9 cellular contexts compared by ENCODE assay signal in the genomic region with DNA sequence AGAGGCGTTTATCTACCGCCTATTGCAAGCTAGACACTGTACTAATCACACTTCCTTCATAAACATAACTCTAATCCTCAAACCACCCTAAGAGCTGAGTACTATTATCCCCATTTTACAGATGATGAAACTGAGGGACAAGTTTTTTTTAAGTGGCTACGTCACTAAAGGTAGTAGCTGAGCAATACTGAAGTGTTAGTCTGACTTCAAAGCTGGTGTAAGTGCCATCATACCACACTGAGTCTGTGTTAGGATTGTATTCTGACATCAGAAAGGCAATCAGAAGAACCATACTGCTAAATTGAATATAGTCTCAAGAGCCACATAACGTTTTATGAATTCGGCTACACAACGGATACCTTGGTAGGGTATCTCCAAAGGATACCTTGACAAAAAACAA. TPM values are rescaled to one million over a fixed set of nuclear protein-coding genes. Genes with fewer than 3 reads are reported as not detected.
A peak's percentile ranks its signal among the peaks of the same experiment; 100 is the strongest.
DNase-seq lines count a peak whose midpoint lies in the region; ATAC-seq, FAIRE-seq and TF ChIP-seq lines count a peak whose summit lies in the region.
"Had no signal": no experiment of that assay in that cellular context is flagged by ENCODE, and none has a peak within 500 bp of the region (broad histone marks: within the 10 kb centered on the region; RNA-seq: fewer than 3 reads in every experiment).

No MANE protein-coding gene starts in this region.

- H3K27ac ChIP-seq in keratinocyte (ENCODE audit: control insufficient read depth, insufficient read depth, low read length) (no peak overlapping the region), small intestine (ENCODE audit: low read depth in 1 of 2, low read length in 1 of 2) (no peak overlapping the region)

- TF ChIP-seq CTCF in keratinocyte (optimal IDR thresholded peaks at IDR 0.05 in 1 of 3, IDR thresholded peaks at IDR 0.05 in 1 of 3, conservative IDR thresholded peaks at IDR 0.05 in 1 of 3; ENCODE audit: extremely low read depth in 1 of 3, insufficient read depth in 2 of 3, low read length in 3 of 3) = no peak
- TF ChIP-seq CTCF in type B pancreatic cell (conservative IDR thresholded peaks at IDR 0.05) = no peak

- DNase-seq in activated naive CD4-positive, alpha-beta T cell treated with Interleukin-2 at 50 U/mL for 16 hours = no peak
- DNase-seq in activated CD8-positive, alpha-beta T cell treated with anti-CD3 and anti-CD28 coated beads, Interleukin-2, amount 10 ng/mL, durations not matched to agents 7 days and 5 days = no peak
- DNase-seq in keratinocyte (ENCODE audit: low read depth, low spot score) (no peak), type B pancreatic cell (ENCODE audit: extremely low spot score, unreplicated experiment) (no peak), NCI-H128 (lab: John Stamatoyannopoulos, UW; ENCODE audit: unreplicated experiment) (no peak), mesenteric fat pad (ENCODE audit: low spot score) (no peak), small intestine (no peak)
- DNase-seq: SHP77 treated with DMSO at 0.1 percent for 48 hours had no signal

- peaks cover 45% of the 10 kb centered on the region for H3K4me1 Mint-ChIP-seq in activated naive CD4-positive, alpha-beta T cell treated with anti-CD3 and anti-CD28 coated beads, Interleukin-2, amount 50 U/mL, for 24 hours
- peaks cover 35% of the 10 kb centered on the region for H3K4me1 Mint-ChIP-seq in activated CD8-positive, alpha-beta T cell treated with anti-CD3 and anti-CD28 coated beads, Interleukin-2, amount 10 ng/mL, durations not matched to agents 7 days and 5 days (ENCODE audit: low read depth)
- H3K4me1 Mint-ChIP-seq in type B pancreatic cell (ENCODE audit: unreplicated experiment) = peaks cover 23% of the 10 kb centered on the region

- H3K4me1 ChIP-seq in keratinocyte (ENCODE audit: control insufficient read depth, extremely low read depth, insufficient read depth, low read length) (peaks cover 10% of the 10 kb centered on the region), small intestine (ENCODE audit: control insufficient read depth in 2 of 2, insufficient read depth in 1 of 2, low read depth in 1 of 2, low read length in 1 of 2) (peaks cover 5 to 7% of the 10 kb centered on the region in 2 donors)

- H3K27me3 Mint-ChIP-seq in activated naive CD4-positive, alpha-beta T cell treated with anti-CD3 and anti-CD28 coated beads, Interleukin-2, amount 50 U/mL, for 24 hours = no peaks in the 10 kb centered on the region
- H3K27me3 Mint-ChIP-seq in activated CD8-positive, alpha-beta T cell treated with anti-CD3 and anti-CD28 coated beads, Interleukin-2, amount 10 ng/mL, durations not matched to agents 7 days and 5 days (ENCODE audit: low read depth) = no peaks in the 10 kb centered on the region
- no peaks in the 10 kb centered on the region for H3K27me3 Mint-ChIP-seq in type B pancreatic cell

- no peaks in the 10 kb centered on the region for H4K20me1 ChIP-seq in keratinocyte (ENCODE audit: control insufficient read depth, extremely low read depth, insufficient read depth, low read length)

- whole genome bisulfite sequencing in small intestine, 3 donors = 53 to 63% (median 60%) methylated on average over 6 of the region's 6 CpGs

- ATAC-seq in activated CD8-positive, alpha-beta T cell treated with anti-CD3 and anti-CD28 coated beads, Interleukin-2, amount 10 ng/mL, durations not matched to agents 7 days and 5 days = no peak

- H3K9me3 Mint-ChIP-seq in activated naive CD4-positive, alpha-beta T cell treated with anti-CD3 and anti-CD28 coated beads, Interleukin-2, amount 50 U/mL, for 24 hours = no peaks in the 10 kb centered on the region
- H3K9me3 Mint-ChIP-seq in activated CD8-positive, alpha-beta T cell treated with anti-CD3 and anti-CD28 coated beads, Interleukin-2, amount 10 ng/mL, durations not matched to agents 7 days and 5 days (ENCODE audit: insufficient read depth) = no peaks in the 10 kb centered on the region
- peaks cover 4% of the 10 kb centered on the region for H3K9me3 Mint-ChIP-seq in type B pancreatic cell

- H2AFZ ChIP-seq in keratinocyte (ENCODE audit: control insufficient read depth, low read length) = no peak overlapping the region

- dilution Hi-C loops in keratinocyte (cut with MboI; ENCODE audit: extremely low pct_ligation_motif_present, low sequenced_read_pairs) = no loop called here

- H3K4me3 ChIP-seq in keratinocyte (ENCODE audit: control insufficient read depth in 2 of 3, extremely low read depth in 1 of 3, insufficient read depth in 2 of 3, low read depth in 1 of 3, low read length in 3 of 3) (peak overlapping the region; percentile 64 to 83 (median 81)), small intestine (ENCODE audit: low read depth in 1 of 2, low read length in 2 of 2) (peak overlapping the region in 1 of 2 donors; percentile 20)

- CTCF ChIA-PET in activated CD8-positive, alpha-beta T cell treated with anti-CD3 and anti-CD28 coated beads, Interleukin-2, amount 10 ng/mL, durations not matched to agents 7 days and 5 days (lab: Charles Lee) = interaction anchor here (0.8 to 3.6 kb wide), 2 partner anchors 32 to 145 kb away, joined by 3 to 12 read pairs; no protein-coding TSS in a partner anchor

- peak overlapping the region; percentile 97 for H3K4me3 Mint-ChIP-seq in activated naive CD4-positive, alpha-beta T cell treated with anti-CD3 and anti-CD28 coated beads, Interleukin-2, amount 50 U/mL, for 24 hours
- H3K4me3 Mint-ChIP-seq in activated CD8-positive, alpha-beta T cell treated with anti-CD3 and anti-CD28 coated beads, Interleukin-2, amount 10 ng/mL, durations not matched to agents 7 days and 5 days = peak overlapping the region; percentile 84
- H3K4me3 Mint-ChIP-seq in type B pancreatic cell = peak overlapping the region; percentile 98

- FAIRE-seq in keratinocyte (lab: Jason Lieb, UNC) (peak; percentile 13), small intestine (lab: Jason Lieb, UNC) (no peak)

- H3K9me3 ChIP-seq in keratinocyte (ENCODE audit: control insufficient read depth, low read depth, low read length) (no peaks in the 10 kb centered on the region), small intestine (ENCODE audit: control insufficient read depth, low read depth) (no peaks in the 10 kb centered on the region)

- peaks cover 60% of the 10 kb centered on the region for H3K79me2 ChIP-seq in keratinocyte (ENCODE audit: control insufficient read depth, insufficient read depth, low read length)

- H3K27me3 ChIP-seq in keratinocyte (ENCODE audit: control insufficient read depth, extremely low read depth, insufficient read depth, low read length) (no peaks in the 10 kb centered on the region), small intestine (ENCODE audit: control insufficient read depth in 2 of 2, insufficient read depth in 2 of 2, low read length in 2 of 2) (no peaks in the 10 kb centered on the region)

- POLR2A ChIA-PET in activated CD8-positive, alpha-beta T cell treated with anti-CD3 and anti-CD28 coated beads, Interleukin-2, amount 10 ng/mL, durations not matched to agents 7 days and 5 days (lab: Charles Lee) = interaction anchor here (2.7 to 2.9 kb wide), 3 partner anchors 9 to 32 kb away, joined by 13 to 48 read pairs (median 26); no protein-coding TSS in a partner anchor

- no peaks in the 10 kb centered on the region for H3K36me3 Mint-ChIP-seq in activated naive CD4-positive, alpha-beta T cell treated with anti-CD3 and anti-CD28 coated beads, Interleukin-2, amount 50 U/mL, for 24 hours
- peaks cover 8% of the 10 kb centered on the region for H3K36me3 Mint-ChIP-seq in activated CD8-positive, alpha-beta T cell treated with anti-CD3 and anti-CD28 coated beads, Interleukin-2, amount 10 ng/mL, durations not matched to agents 7 days and 5 days (ENCODE audit: low read depth)
- H3K36me3 Mint-ChIP-seq in type B pancreatic cell = peaks cover 8% of the 10 kb centered on the region

- H3K27ac Mint-ChIP-seq in activated naive CD4-positive, alpha-beta T cell treated with anti-CD3 and anti-CD28 coated beads, Interleukin-2, amount 50 U/mL, for 24 hours = peak overlapping the region; percentile 99
- peak overlapping the region; percentile 95 for H3K27ac Mint-ChIP-seq in activated CD8-positive, alpha-beta T cell treated with anti-CD3 and anti-CD28 coated beads, Interleukin-2, amount 10 ng/mL, durations not matched to agents 7 days and 5 days
- H3K27ac Mint-ChIP-seq in type B pancreatic cell = peak overlapping the region; percentile 99

- no peak overlapping the region for H3K9ac ChIP-seq in keratinocyte (ENCODE audit: control insufficient read depth, extremely low read depth, insufficient read depth, low read length)

- H3K36me3 ChIP-seq in keratinocyte (ENCODE audit: control insufficient read depth in 2 of 2, extremely low read depth in 1 of 2, insufficient read depth in 2 of 2, low read length in 2 of 2) (no peaks in the 10 kb centered on the region), small intestine (ENCODE audit: control insufficient read depth in 2 of 2, insufficient read depth in 2 of 2, low read length in 2 of 2) (no peaks in the 10 kb centered on the region)

- H3K4me2 ChIP-seq in keratinocyte (ENCODE audit: control insufficient read depth, extremely low read depth, insufficient read depth, low read depth, low read length) = peak overlapping the region; percentile 97

- H3K9me1 ChIP-seq in keratinocyte (ENCODE audit: control insufficient read depth, extremely low read depth, insufficient read depth, low read length) = no peaks in the 10 kb centered on the region

RNA-seq across cellular contexts. Expression of a gene that starts 1.8 kb away (rescaled TPM):
- total RNA-seq in activated CD8-positive, alpha-beta T cell treated with anti-CD3 and anti-CD28 coated beads, Interleukin-2, amount 10 ng/mL, durations not matched to agents 7 days and 5 days = 10 to 100 TPM; 31.4 to 35.2 TPM
- polyA plus RNA-seq in keratinocyte = 14.8 to 22.5 TPM (median 16.4 TPM) in 3 replicates
- polyA plus RNA-seq in keratinocyte (2011; ENCODE audit: low read depth) = 41.4 TPM
- polyA plus RNA-seq in keratinocyte (2011; cell fraction: cytosol; rRNA removed) = 9.5 and 11.4 TPM in 2 replicates
- 24.7 and 28.4 TPM in 2 replicates for polyA plus RNA-seq in keratinocyte (2011; cell fraction: nucleus; rRNA removed)
- polyA plus RNA-seq in keratinocyte (2012; ENCODE audit: low replicate concordance) = 10.2 and 12.0 TPM in 2 replicates
- polyA minus RNA-seq in keratinocyte = 31.2 to 77.1 TPM (median 45.8 TPM) in 3 replicates
- polyA minus RNA-seq in keratinocyte (2011; cell fraction: cytosol; rRNA and poly(A)+ RNA removed) = 18.0 TPM
- 20.2 and 40.4 TPM in 2 replicates for polyA minus RNA-seq in keratinocyte (2011; cell fraction: nucleus; rRNA and poly(A)+ RNA removed)
- total RNA-seq in type B pancreatic cell (ENCODE audit: low replicate concordance) = 51.3 and 67.2 TPM in 2 replicates
- total RNA-seq in mesenteric fat pad = 26.9 TPM
- polyA plus RNA-seq in small intestine = 10 to 100 TPM; 10.8 to 11.5 (median 11.4) TPM
